Comparison of ENCODE assay signal across 9 cellular contexts in genomic region chr4:52750819-52751348, GRCh38. TPM values are rescaled to one million over a fixed set of nuclear protein-coding genes. Genes with fewer than 3 reads are reported as not detected.
DNase-seq lines count a peak whose midpoint lies in the region; ATAC-seq, FAIRE-seq and TF ChIP-seq lines count a peak whose summit lies in the region.
"Had no signal": no experiment of that assay in that cellular context is flagged by ENCODE, and none has a peak within 500 bp of the region (broad histone marks: within the 10 kb centered on the region; RNA-seq: fewer than 3 reads in every experiment).

No MANE protein-coding gene starts in this region.

- H3K18ac ChIP-seq in H1 (ENCODE audit: extremely low read depth, low read length) = peak overlapping the region; percentile 98

- peak overlapping the region; percentile 0 for H4K5ac ChIP-seq in H1 (ENCODE audit: insufficient read length, low read depth, low read length)

- peak overlapping the region; percentile 69 to 77 for H3K4me2 ChIP-seq in H1 (ENCODE audit: insufficient read depth in 1 of 2, low read depth in 2 of 2, low read length in 2 of 2)

- H3K79me1 ChIP-seq in H1 (ENCODE audit: low read depth, low read length) = no peaks in the 10 kb centered on the region

- FAIRE-seq in H1 (lab: Jason Lieb, UNC) = no peak
- FAIRE-seq: GM18507 had no signal

- H3K27ac ChIP-seq in SK-N-MC (no peak overlapping the region), H1 (ENCODE audit: low read depth, low read length) (peak overlapping the region; percentile 14; the same call in 1 of the 2 replicates), mucosa of rectum (ENCODE audit: low read depth in 2 of 2, low read length in 2 of 2) (no peak overlapping the region)

- peak overlapping the region; percentile 71; the same call in 1 of the 2 replicates for H2BK5ac ChIP-seq in H1 (ENCODE audit: low read depth, low read length)

- H2BK120ac ChIP-seq in H1 (replicated peaks; ENCODE audit: low read depth, low read length) = no peak overlapping the region

- no peak overlapping the region for H3K14ac ChIP-seq in H1 (ENCODE audit: insufficient read length)

- CTCF ChIA-PET in BJ (lab: Yijun Ruan, JAX) = no interaction called here
- CTCF ChIA-PET in H1 (lab: Charles Lee; ENCODE audit: partially characterized antibody) = interaction anchor here (1.3 kb wide), 1 partner anchor 230 kb away, joined by 4 read pairs; no protein-coding TSS in a partner anchor

- H2BK15ac ChIP-seq in H1 (ENCODE audit: low read length) = peak overlapping the region; percentile 75; the same call in 1 of the 2 replicates

- TF ChIP-seq POLR2A in H1 (IDR thresholded peaks at IDR 0.05; ENCODE audit: control extremely low read depth in 1 of 2, low read depth in 2 of 2, low read length in 2 of 2) = no peak

- H3K4me1 ChIP-seq in H1 (replicated peaks in 1 of 4; ENCODE audit: control insufficient read depth in 3 of 4, insufficient read depth in 4 of 4, low read length in 3 of 4) (no peaks in the 10 kb centered on the region; a peak in 1 of 7 replicates), mucosa of rectum (ENCODE audit: control insufficient read depth in 2 of 2, insufficient read depth in 2 of 2, low read length in 2 of 2) (peaks cover 2 to 4% of the 10 kb centered on the region in 2 donors)

- peak overlapping the region; percentile 81; the same call in 1 of the 2 replicates for H2BK20ac ChIP-seq in H1 (ENCODE audit: low read length)

- H3K23ac ChIP-seq in H1 (ENCODE audit: insufficient read length) = no peak overlapping the region

- DNase-seq in BJ (ENCODE audit: low read depth) (no peak), SK-N-MC (ENCODE audit: low read depth, low spot score) (no peak), H1 (ENCODE audit: low read depth in 1 of 2, low spot score in 2 of 2) (peak; percentile 1 to 77), ureter (ENCODE audit: low spot score) (peak; percentile 43), UCSD-AML1 (lab: John Stamatoyannopoulos, UW; ENCODE audit: unreplicated experiment) (no peak)

- H2BK12ac ChIP-seq in H1 (ENCODE audit: low read depth, low read length) = peak overlapping the region; percentile 99

- POLR2A ChIA-PET in BJ (lab: Charles Lee) (no interaction called here), H1 (lab: Charles Lee; ENCODE audit: partially characterized antibody) (interaction anchor here (0.6 to 4.9 kb wide), 10 partner anchors 19 to 154 kb away, joined by 3 to 26 read pairs (median 4); no protein-coding TSS in a partner anchor)

- H4K20me1 ChIP-seq in H1 (replicated peaks in 1 of 2; ENCODE audit: control insufficient read depth in 1 of 2, insufficient read depth in 2 of 2, low read length in 2 of 2) = no peaks in the 10 kb centered on the region

- H2AK5ac ChIP-seq in H1 (ENCODE audit: low read depth, low read length) = peak overlapping the region; percentile 94; the same call in 1 of the 2 replicates

- H3K9me3 ChIP-seq in SK-N-MC (ENCODE audit: low read depth, low read length) = no peaks in the 10 kb centered on the region
- H3K9me3 ChIP-seq in H1 (ENCODE audit: insufficient read depth in 2 of 2, low read depth in 1 of 2, low read length in 1 of 2) = peaks cover 0 to 2% of the 10 kb centered on the region in 2 experiments; a peak in 1 of 4 replicates
- no peaks in the 10 kb centered on the region for H3K9me3 ChIP-seq in mucosa of rectum (ENCODE audit: control insufficient read depth in 2 of 2, low read length in 2 of 2)

- peak overlapping the region; percentile 90; the same call in 1 of the 2 replicates for H4K8ac ChIP-seq in H1 (ENCODE audit: extremely low read depth, insufficient read depth, low read length)

- peak overlapping the region; percentile 97 for H4K91ac ChIP-seq in H1 (replicated peaks; ENCODE audit: insufficient read length, low read length)

- 0 out of 4 replicates have a peak, but pooled peaks of 1 of the 2 experiments have one; percentile 2 for TF ChIP-seq RAD21 in H1 (IDR thresholded peaks at IDR 0.05 in 1 of 2, conservative IDR thresholded peaks at IDR 0.05 in 1 of 2; ENCODE audit: low read depth in 2 of 2, low read length in 2 of 2)

- H3K36me3 ChIP-seq in BJ (ENCODE audit: control insufficient read depth, insufficient read depth, low read length) (no peaks in the 10 kb centered on the region), SK-N-MC (ENCODE audit: insufficient read depth, low read length) (no peaks in the 10 kb centered on the region), H1 (ENCODE audit: control insufficient read depth in 2 of 4, insufficient read depth in 4 of 4, low read length in 3 of 4) (peaks cover 0 to 15% (median 0%) of the 10 kb centered on the region in 4 experiments; a peak in 2 of 8 replicates), mucosa of rectum (ENCODE audit: control insufficient read depth in 2 of 2, insufficient read depth in 2 of 2, low read length in 2 of 2) (no peaks in the 10 kb centered on the region)

- peak overlapping the region; percentile 45 for H3K4me3 ChIP-seq in BJ (ENCODE audit: low read depth, low read length)
- peak overlapping the region; percentile 28 for H3K4me3 ChIP-seq in SK-N-MC
- H3K4me3 ChIP-seq in H1 (ENCODE audit: extremely low read depth in 1 of 4, insufficient read depth in 2 of 4, low read depth in 3 of 4, low read length in 4 of 4) = peak overlapping the region; percentile 17 to 63 (median 25); a peak in 7 of 8 replicates
- H3K4me3 ChIP-seq in mucosa of rectum (ENCODE audit: low read length in 2 of 2) = peak overlapping the region; percentile 41 to 68

- WGBS in H1 (ENCODE audit: extremely low coverage in 1 of 2, insufficient coverage in 1 of 2, insufficient read length in 1 of 2, insufficient replicate concordance in 2 of 2, low coverage in 1 of 2, low lambda C conversion rate in 2 of 2, missing lambda C conversion rate in 1 of 2), 2 experiments = 25% methylated on average over 42 of the region's 49 CpGs; no CpG with 5 or more reads in 1 of the 2 experiments

- no peak overlapping the region for H3K9ac ChIP-seq in SK-N-MC (ENCODE audit: insufficient read length)
- H3K9ac ChIP-seq in H1 (replicated peaks in 1 of 4; ENCODE audit: extremely low read depth in 1 of 4, low read depth in 3 of 4, low read length in 3 of 4) = peak overlapping the region in 2 of 4 experiments; percentile 5 to 19; a peak in 3 of 7 replicates
- H3K9ac ChIP-seq in mucosa of rectum (ENCODE audit: low read depth in 1 of 2, low read length in 2 of 2) = peak overlapping the region in 1 of 2 donors; percentile 49

- H3K4ac ChIP-seq in H1 (replicated peaks; ENCODE audit: insufficient read length, low read depth, low read length) = peak overlapping the region; percentile 60

- H3K56ac ChIP-seq in H1 (replicated peaks; ENCODE audit: insufficient read length, low read depth, low read length) = peak overlapping the region; percentile 59

- no peak for TF ChIP-seq CTCF in BJ (IDR thresholded peaks at IDR 0.05; ENCODE audit: insufficient read depth, low read depth, low read length)
- no peak for TF ChIP-seq CTCF in H1 (IDR thresholded peaks at IDR 0.05; ENCODE audit: control extremely low read depth in 1 of 3, insufficient read depth in 1 of 3, low read depth in 1 of 3, low read length in 3 of 3)

- no peak for TF ChIP-seq EP300 in H1 (IDR thresholded peaks at IDR 0.05; ENCODE audit: borderline replicate concordance in 1 of 2, low read depth in 2 of 2, low read length in 2 of 2)

- H3K27me3 ChIP-seq in BJ (ENCODE audit: control insufficient read depth, insufficient read depth, low read length) (peaks cover 6% of the 10 kb centered on the region), H1 (replicated peaks in 1 of 4; ENCODE audit: control insufficient read depth in 3 of 4, extremely low read depth in 1 of 4, insufficient read depth in 3 of 4, low read length in 3 of 4) (peaks cover 0 to 18% (median 13%) of the 10 kb centered on the region in 4 experiments; a peak in 6 of 7 replicates), mucosa of rectum (ENCODE audit: control insufficient read depth in 2 of 2, insufficient read depth in 2 of 2, low read length in 2 of 2) (peaks cover 0 to 4% of the 10 kb centered on the region in 2 donors)

- H3K79me2 ChIP-seq in H1 (ENCODE audit: control insufficient read depth in 1 of 2, insufficient read depth in 2 of 2, low read length in 2 of 2) = peaks cover 0 to 3% of the 10 kb centered on the region in 2 experiments; a peak in 1 of 4 replicates

- H3K23me2 ChIP-seq in H1 (ENCODE audit: low read depth, low read length) = peaks cover 10% of the 10 kb centered on the region; the same call in 1 of the 2 replicates

- H2AFZ ChIP-seq in H1 (ENCODE audit: low read length) = peak overlapping the region; percentile 60; the same call in 1 of the 2 replicates

- ATAC-seq in GM21381 (IDR thresholded peaks at IDR 0.05; ENCODE audit: unreplicated experiment) (no peak), HG03175 (IDR thresholded peaks at IDR 0.05; ENCODE audit: unreplicated experiment) (no peak)

TF ChIP-seq in H1, 55 proteins besides CTCF, POLR2A, EP300 and RAD21 (continues in another document):
- TF ChIP-seq HDAC2 (IDR thresholded peaks at IDR 0.05; ENCODE audit: borderline replicate concordance in 1 of 2, low read depth in 2 of 2, low read length in 2 of 2) (0 out of 4 replicates have a peak, but pooled peaks of 1 of the 2 experiments have one; percentile 53), E2F6 (IDR thresholded peaks at IDR 0.05) (peak; percentile 97), HDAC6 (IDR thresholded peaks at IDR 0.05; ENCODE audit: low read depth, low read length) (no peak), CREB1 (IDR thresholded peaks at IDR 0.05) (no peak), MAFK (IDR thresholded peaks at IDR 0.05; ENCODE audit: low read depth, low read length) (no peak), SP1 (IDR thresholded peaks at IDR 0.05; ENCODE audit: low read depth, low read length) (no peak), POLR2AphosphoS5 (IDR thresholded peaks at IDR 0.05; ENCODE audit: low read depth, low read length) (0 out of 2 replicates have a peak, but pooled peaks have one; percentile 2), SRF (IDR thresholded peaks at IDR 0.05; ENCODE audit: low read depth, low read length) (no peak)

RNA-seq across cellular contexts. Expression of gene ERVMER34-1, which starts 0.3 kb away (rescaled TPM):
- 0.05 and 0.10 TPM in 2 replicates for polyA plus RNA-seq in BJ (2011; rRNA removed)
- 0.05 TPM in 1 of 2 replicates, not detected in the other for polyA minus RNA-seq in BJ (2011; rRNA and poly(A)+ RNA removed)
- 31.6 and 34.3 TPM in 2 replicates for total RNA-seq in H1 (2021; fragmentation: NEBNext Ultra II Directional; extraction: Animal tissue kit (Norgen Biotek cat#: 25700))
- polyA plus RNA-seq in H1 (2011; rRNA removed) = 8.4 and 14.2 TPM in 2 replicates
- 11.1 TPM for polyA plus RNA-seq in H1 (2011; cell fraction: cytosol; rRNA removed)
- 6.3 TPM for polyA plus RNA-seq in H1 (2011; cell fraction: nucleus; rRNA removed)
- 13.5 to 20.3 TPM (median 15.5 TPM) in 4 replicates for polyA plus RNA-seq in H1 (2012, experiment 1 of 2)
- 4.4 TPM for polyA plus RNA-seq in H1 (2012, experiment 2 of 2)
- 42.7 TPM for polyA plus RNA-seq in H1 (2013, experiment 1 of 2)
- polyA plus RNA-seq in H1 (2013, experiment 2 of 2) = 41.6 TPM
- polyA minus RNA-seq in H1 (2011; rRNA and poly(A)+ RNA removed) = 21.9 and 23.7 TPM in 2 replicates
- 9.9 TPM for polyA minus RNA-seq in H1 (2011; cell fraction: cytosol; rRNA and poly(A)+ RNA removed)
- polyA minus RNA-seq in H1 (2011; cell fraction: nucleus; rRNA and poly(A)+ RNA removed) = 15.0 TPM
- total RNA-seq in ureter = 3.7 TPM

Comparison
In these comparisons a context has a peak if more than half of its experiments do, and no peak if none do; other contexts are left out.
1. DNase-seq: peak in H1 (2 of 2) and ureter (single experiment); none in BJ (single experiment), SK-N-MC (single experiment) and UCSD-AML1 (single experiment).
2. Peak in every context shown above with its lines, with median percentiles within 50 percentile points of each other: H3K4me3 ChIP-seq.